In genomic region chr11:10526974-10527918, GRCh38 we compare ENCODE assay signal across 9 cellular contexts. TPM values are rescaled to one million over a fixed set of nuclear protein-coding genes. Genes with fewer than 3 reads are reported as not detected.
DNase-seq lines count a peak whose midpoint lies in the region; ATAC-seq, FAIRE-seq and TF ChIP-seq lines count a peak whose summit lies in the region.
"Had no signal": no experiment of that assay in that cellular context is flagged by ENCODE, and none has a peak within 500 bp of the region (broad histone marks: within the 10 kb centered on the region; RNA-seq: fewer than 3 reads in every experiment).

No MANE protein-coding gene starts in this region.

- H3K79me2 ChIP-seq in astrocyte (ENCODE audit: insufficient read depth, low read length) = no peaks in the 10 kb centered on the region

- H3K4me3 ChIP-seq in astrocyte (ENCODE audit: insufficient read depth, low read depth, low read length) (no peak overlapping the region), body of pancreas (no peak overlapping the region)

- ATAC-seq in GM19351 (IDR thresholded peaks at IDR 0.05; ENCODE audit: unreplicated experiment) (peak; percentile 70), HG03103 (IDR thresholded peaks at IDR 0.05; ENCODE audit: low read depth, unreplicated experiment) (peak; percentile 60), GM18520 (IDR thresholded peaks at IDR 0.05; ENCODE audit: unreplicated experiment) (no peak), body of pancreas (no peak)

- no peak overlapping the region for H3K9ac ChIP-seq in astrocyte (ENCODE audit: low read length)

- H3K9me3 ChIP-seq in astrocyte (ENCODE audit: insufficient read depth, low read depth, low read length) = no peaks in the 10 kb centered on the region
- no peaks in the 10 kb centered on the region for H3K9me3 ChIP-seq in body of pancreas

- intact Hi-C loops in body of pancreas (cut with DNase I) = no loop called here

- FAIRE-seq in astrocyte (lab: Jason Lieb, UNC) = no peak

- no peaks in the 10 kb centered on the region for H3K9me3 Mint-ChIP-seq in astrocyte (ENCODE audit: unreplicated experiment)

- no peaks in the 10 kb centered on the region for H4K20me1 ChIP-seq in astrocyte (ENCODE audit: insufficient read depth, low read length)

- DNase-seq in astrocyte (ENCODE audit: low read depth) (peak; percentile 42), renal cortical epithelial cell (ENCODE audit: low read depth) (peak; percentile 53), body of pancreas (no peak)
- DNase-seq in stimulated activated CD8-positive, alpha-beta memory T cell treated with anti-CD3 and anti-CD28 coated beads, Interleukin-4, amount 100 ng/mL, for 48 hours = no peak
- no peak for DNase-seq in stimulated activated CD4-positive, alpha-beta T cell treated with anti-CD3 and anti-CD28 coated beads, Interleukin-4, amount 100 ng/mL, for 24 hours
- DNase-seq: NCI-H774 had no signal

- H3K27me3 Mint-ChIP-seq in astrocyte (ENCODE audit: low read depth, unreplicated experiment) = no peaks in the 10 kb centered on the region

- 79 to 81% methylated on average over 6 of the region's 6 CpGs for WGBS in body of pancreas, 2 donors

- no peak for TF ChIP-seq CTCF in astrocyte (IDR thresholded peaks at IDR 0.05; ENCODE audit: insufficient read depth, low read depth, low read length)
- no peak for TF ChIP-seq CTCF in body of pancreas (IDR thresholded peaks at IDR 0.05)

- H3K36me3 ChIP-seq in astrocyte (ENCODE audit: insufficient read depth, low read length) = peaks cover 8% of the 10 kb centered on the region
- H3K36me3 ChIP-seq in body of pancreas (replicated peaks in 1 of 2; ENCODE audit: insufficient read depth in 1 of 2, low read depth in 2 of 2) = peaks cover 0 to 9% of the 10 kb centered on the region in 2 donors

- H3K4me2 ChIP-seq in astrocyte (ENCODE audit: low read length) = peak overlapping the region; percentile 47

- peaks cover 12% of the 10 kb centered on the region for H3K4me1 ChIP-seq in astrocyte (ENCODE audit: insufficient read depth, low read length)
- H3K4me1 ChIP-seq in body of pancreas = no peaks in the 10 kb centered on the region

- no peak overlapping the region for H3K4me3 Mint-ChIP-seq in astrocyte (ENCODE audit: unreplicated experiment)

- TF ChIP-seq POLR2A in body of pancreas (IDR thresholded peaks at IDR 0.05) = no peak

- peaks cover 18% of the 10 kb centered on the region for H3K4me1 Mint-ChIP-seq in astrocyte (ENCODE audit: low read depth, unreplicated experiment)

- peak overlapping the region; percentile 48 for H3K27ac ChIP-seq in astrocyte (ENCODE audit: low read depth, low read length)
- H3K27ac ChIP-seq in body of pancreas = no peak overlapping the region

- peak overlapping the region; percentile 21 for H3K27ac Mint-ChIP-seq in astrocyte (ENCODE audit: unreplicated experiment)

- H2AFZ ChIP-seq in astrocyte (ENCODE audit: low read depth, low read length) = no peak overlapping the region

- H3K27me3 ChIP-seq in astrocyte (ENCODE audit: insufficient read depth, low read length) = no peaks in the 10 kb centered on the region
- no peaks in the 10 kb centered on the region for H3K27me3 ChIP-seq in body of pancreas

- H3K36me3 Mint-ChIP-seq in astrocyte (ENCODE audit: low read depth, unreplicated experiment) = peaks cover 6% of the 10 kb centered on the region

RNA-seq across cellular contexts. Expression of gene RNF141, which starts 13.7 kb away (rescaled TPM):
- 25.4 and 31.2 TPM in 2 replicates for total RNA-seq in astrocyte
- 41.7 and 42.9 TPM in 2 replicates for total RNA-seq in renal cortical epithelial cell
- total RNA-seq in body of pancreas = 10 to 100 TPM; 20.2 to 23.1 TPM

RNA-seq across cellular contexts. Expression of gene LYVE1, which starts 41.2 kb away (rescaled TPM):
- 0.14 and 0.27 TPM in 2 replicates for total RNA-seq in astrocyte
- total RNA-seq in renal cortical epithelial cell = 0.05 and 0.17 TPM in 2 replicates
- 10 to 100 TPM in 1 of 2 donors, 1 to 10 TPM in 1; 6.9 to 31.4 TPM for total RNA-seq in body of pancreas

Comparison
In these comparisons a context has a peak if more than half of its experiments do, and no peak if none do; other contexts are left out.
1. ATAC-seq: peak in GM19351 (single experiment) and HG03103 (single experiment); none in GM18520 (single experiment) and body of pancreas (single experiment).
2. DNase-seq: peak in astrocyte (single experiment) and renal cortical epithelial cell (single experiment); none in stimulated activated CD8-positive, alpha-beta memory T cell treated with anti-CD3 and anti-CD28 coated beads, Interleukin-4, amount 100 ng/mL, for 48 hours (single experiment), stimulated activated CD4-positive, alpha-beta T cell treated with anti-CD3 and anti-CD28 coated beads, Interleukin-4, amount 100 ng/mL, for 24 hours (single experiment) and body of pancreas (0 of 4).